Comparison of ENCODE assay signal across 8 cellular contexts in the genomic region with DNA sequence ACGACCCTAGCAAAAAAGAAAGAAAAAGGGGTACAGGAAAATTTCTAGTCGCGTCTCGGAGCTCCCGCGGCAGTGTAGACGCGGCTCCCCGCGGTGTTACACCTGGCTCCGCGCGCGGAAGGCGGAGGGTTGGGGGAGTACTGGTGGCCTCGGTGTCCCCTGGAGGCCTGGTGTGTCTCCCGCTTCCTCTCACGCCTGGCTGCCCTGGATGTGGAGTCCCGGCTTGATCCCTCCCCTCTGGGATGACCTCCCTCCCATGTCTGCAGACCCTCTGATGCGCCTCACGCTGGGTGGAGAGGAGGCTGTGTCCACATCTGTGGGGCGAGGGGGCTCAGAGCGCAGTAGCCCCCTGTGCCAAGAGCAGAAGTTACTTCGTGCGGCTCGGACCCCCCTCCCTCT. TPM values are rescaled to one million over a fixed set of nuclear protein-coding genes. Genes with fewer than 3 reads are reported as not detected.
DNase-seq lines count a peak whose midpoint lies in the region; ATAC-seq and TF ChIP-seq lines count a peak whose summit lies in the region.

No MANE protein-coding gene starts in this region.

- peak overlapping the region; percentile 45 for H3K9ac ChIP-seq in neural progenitor cell

- H3K36me3 ChIP-seq in neural progenitor cell (no peaks in the 10 kb centered on the region), body of pancreas (replicated peaks in 1 of 2; ENCODE audit: insufficient read depth in 1 of 2, low read depth in 2 of 2) (no peaks in the 10 kb centered on the region)

- peaks cover 14% of the 10 kb centered on the region for H3K4me1 Mint-ChIP-seq in central memory CD8-positive, alpha-beta T cell
- H3K4me1 Mint-ChIP-seq in neural progenitor cell: peaks cover 19% of the 10 kb centered on the region

- no peaks in the 10 kb centered on the region for H3K36me3 Mint-ChIP-seq in central memory CD8-positive, alpha-beta T cell (ENCODE audit: insufficient read depth)
- H3K36me3 Mint-ChIP-seq in neural progenitor cell: peaks cover 15% of the 10 kb centered on the region

- H3K4me3 ChIP-seq in neural progenitor cell: peak overlapping the region; percentile 69
- no peak overlapping the region for H3K4me3 ChIP-seq in body of pancreas

- TF ChIP-seq POLR2A in body of pancreas (IDR thresholded peaks at IDR 0.05): no peak

- H3K9me3 Mint-ChIP-seq in central memory CD8-positive, alpha-beta T cell: peaks cover 6% of the 10 kb centered on the region
- peaks cover 12% of the 10 kb centered on the region for H3K9me3 Mint-ChIP-seq in neural progenitor cell

- ATAC-seq in central memory CD8-positive, alpha-beta T cell (replicated peaks; ENCODE audit: extremely low read depth, poor library complexity, severe bottlenecking): no peak
- ATAC-seq in body of pancreas: no peak

- H3K4me2 ChIP-seq in neural progenitor cell: peak overlapping the region; percentile 89

- H3K4me1 ChIP-seq in neural progenitor cell (peaks cover 27% of the 10 kb centered on the region), body of pancreas (peaks cover 25% of the 10 kb centered on the region)

- H3K27me3 ChIP-seq in neural progenitor cell (no peaks in the 10 kb centered on the region), body of pancreas (peaks cover 0 to 15% of the 10 kb centered on the region in 2 donors)

- peaks cover 8% of the 10 kb centered on the region for H3K79me2 ChIP-seq in neural progenitor cell (ENCODE audit: low read depth)

- peak overlapping the region; percentile 77 for H3K4me3 Mint-ChIP-seq in central memory CD8-positive, alpha-beta T cell
- H3K4me3 Mint-ChIP-seq in neural progenitor cell: peak overlapping the region; percentile 95

- DNase-seq in DMS79 (lab: John Stamatoyannopoulos, UW): peak; percentile 23
- DNase-seq in NCI-H2171 treated with DMSO at 0.1 percent for 48 hours (lab: John Stamatoyannopoulos, UW): peak; percentile 64
- DNase-seq in central memory CD8-positive, alpha-beta T cell (ENCODE audit: low spot score in 2 of 2): no peak
- peak; percentile 87 for DNase-seq in neural progenitor cell (ENCODE audit: low spot score)
- DNase-seq in SIG-M5 treated with dmso at 0.1 percent for 504 hours (lab: John Stamatoyannopoulos, UW; ENCODE audit: unreplicated experiment): no peak
- DNase-seq in body of pancreas: no peak
- no peak for DNase-seq in HK-2 (ENCODE audit: unreplicated experiment)
- no peak for DNase-seq in NCI-H187 treated with DMSO at 0.1 percent for 48 hours (lab: John Stamatoyannopoulos, UW)

- H2AFZ ChIP-seq in neural progenitor cell (replicated peaks): peak overlapping the region; percentile 30

- peaks cover 36% of the 10 kb centered on the region for H3F3A ChIP-seq in neural progenitor cell (ENCODE audit: low read depth)

- no peak overlapping the region for H3K27ac Mint-ChIP-seq in central memory CD8-positive, alpha-beta T cell (ENCODE audit: low read depth)
- H3K27ac Mint-ChIP-seq in neural progenitor cell: peak overlapping the region; percentile 76

- WGBS in body of pancreas, 2 donors: 3 to 6% methylated on average over 24 to 26 of the region's 26 CpGs

- H3K27ac ChIP-seq in neural progenitor cell (peak overlapping the region; percentile 20), body of pancreas (no peak overlapping the region)

- H3K27me3 Mint-ChIP-seq in central memory CD8-positive, alpha-beta T cell: peaks cover 73% of the 10 kb centered on the region
- H3K27me3 Mint-ChIP-seq in neural progenitor cell (ENCODE audit: insufficient read depth, low read depth): peaks cover 2% of the 10 kb centered on the region

- no peak for TF ChIP-seq CTCF in neural progenitor cell (IDR thresholded peaks at IDR 0.05)
- no peak for TF ChIP-seq CTCF in body of pancreas (IDR thresholded peaks at IDR 0.05)

- intact Hi-C loops in body of pancreas (cut with DNase I): no loop called here

- H3K9me3 ChIP-seq in neural progenitor cell (ENCODE audit: low read depth) (peaks cover 4% of the 10 kb centered on the region), body of pancreas (peaks cover 0 to 6% (median 0%) of the 10 kb centered on the region in 3 donors)

- peaks cover 31% of the 10 kb centered on the region for H4K20me1 ChIP-seq in neural progenitor cell (ENCODE audit: low read depth)

RNA-seq across cellular contexts. Expression of a gene that starts 1.2 kb away (rescaled TPM):
- total RNA-seq in neural progenitor cell (ENCODE audit: low replicate concordance) (53.0 and 63.1 TPM in 2 replicates), body of pancreas (1 to 10 TPM; 2.0 to 2.6 TPM)

Comparison
In these comparisons a context has a peak if more than half of its experiments do, and no peak if none do; other contexts are left out.
1. DNase-seq: peak in DMS79 (single experiment), NCI-H2171 treated with DMSO at 0.1 percent for 48 hours (single experiment) and neural progenitor cell (single experiment); none in central memory CD8-positive, alpha-beta T cell (0 of 2), SIG-M5 treated with dmso at 0.1 percent for 504 hours (single experiment), body of pancreas (0 of 4), HK-2 (single experiment) and NCI-H187 treated with DMSO at 0.1 percent for 48 hours (single experiment).
2. RNA of a gene that starts 1.2 kb away (total RNA-seq): 53.0 to 63.1 TPM in neural progenitor cell; 2.0 to 2.6 TPM in body of pancreas; every median in the first group is over 10 times any median in the second.